12 cellular contexts compared by ENCODE assay signal in the genomic region with DNA sequence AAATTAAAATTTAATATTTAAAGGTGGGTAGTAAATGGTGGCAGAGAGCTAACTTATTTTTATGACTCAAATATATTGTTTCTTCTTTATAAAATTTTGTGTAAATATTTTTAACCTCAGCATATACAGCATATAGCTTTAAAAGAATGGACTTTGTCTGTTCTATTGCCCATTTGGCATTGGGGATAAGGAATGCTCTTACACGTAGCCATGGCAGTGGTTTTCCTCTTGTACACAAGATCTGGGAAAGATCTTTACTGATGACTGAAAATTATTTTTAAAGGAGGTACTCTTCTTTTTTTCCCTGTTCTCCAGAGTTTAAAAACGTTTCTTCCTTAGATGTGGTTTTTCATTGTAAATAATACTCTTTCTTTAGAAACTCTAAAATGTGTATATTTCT.
"Had no signal": no experiment of that assay in that cellular context is flagged by ENCODE, and none has a peak within 500 bp of the region (broad histone marks: within the 10 kb centered on the region; RNA-seq: fewer than 3 reads in every experiment).

No MANE protein-coding gene starts in this region.

- H3K4me3 Mint-ChIP-seq: activated naive CD8-positive, alpha-beta T cell treated with anti-CD3 and anti-CD28 coated beads, Interleukin-2, amount 50 U/mL, for 24 hours; nephron; stimulated activated memory B cell treated with anti-CD40 and anti-IgM and Interleukin-4, amounts not matched to agents 10 μg/mL and 1 μg/mL and 100 μg/mL, for 72 hours had no signal

- ATAC-seq: activated naive CD8-positive, alpha-beta T cell treated with anti-CD3 and anti-CD28 coated beads, Interleukin-2, amount 50 U/mL, for 24 hours; stimulated activated memory B cell treated with anti-CD40 and anti-IgM and Interleukin-4, amounts not matched to agents 10 μg/mL and 1 μg/mL and 100 μg/mL, for 72 hours; T-cell had no signal

- H3K27me3 ChIP-seq: esophagus squamous epithelium had no signal

- H3K36me3 ChIP-seq: esophagus squamous epithelium had no signal

- H3K27ac ChIP-seq: esophagus squamous epithelium had no signal

- H3K27me3 Mint-ChIP-seq: activated naive CD8-positive, alpha-beta T cell treated with anti-CD3 and anti-CD28 coated beads, Interleukin-2, amount 50 U/mL, for 24 hours; stimulated activated memory B cell treated with anti-CD40 and anti-IgM and Interleukin-4, amounts not matched to agents 10 μg/mL and 1 μg/mL and 100 μg/mL, for 72 hours; T-cell had no signal

- H3K36me3 Mint-ChIP-seq: T-cell had no signal

- DNase-seq: activated CD4-positive, alpha-beta T cell treated with anti-CD3 and anti-CD28 coated beads, Interleukin-2, amount 50 U/mL, for 4 hours; activated CD4-positive, CD25-positive, alpha-beta regulatory T cell treated with anti-CD3 and anti-CD28 coated beads, Interleukin-2, amount 50 U/mL, for 72 hours; activated naive CD4-positive, alpha-beta T cell treated with Interleukin-2 at 50 U/mL for 16 hours; activated naive CD8-positive, alpha-beta T cell treated with anti-CD3 and anti-CD28 coated beads, Interleukin-2, amount 50 U/mL, for 24 hours; activated T-cell treated with anti-CD3 and anti-CD28 coated beads for 4 hours; esophagus squamous epithelium; foreskin melanocyte; occipital lobe; stimulated activated CD4-positive, alpha-beta T cell treated with anti-CD3 and anti-CD28 coated beads, Interleukin-2, amount 100 ng/mL, for 48 hours; T-cell had no signal

- H3K4me3 ChIP-seq: esophagus squamous epithelium had no signal

- H3K9me3 Mint-ChIP-seq: activated naive CD8-positive, alpha-beta T cell treated with anti-CD3 and anti-CD28 coated beads, Interleukin-2, amount 50 U/mL, for 24 hours; nephron; stimulated activated memory B cell treated with anti-CD40 and anti-IgM and Interleukin-4, amounts not matched to agents 10 μg/mL and 1 μg/mL and 100 μg/mL, for 72 hours; T-cell had no signal

- H3K27ac Mint-ChIP-seq: activated naive CD8-positive, alpha-beta T cell treated with anti-CD3 and anti-CD28 coated beads, Interleukin-2, amount 50 U/mL, for 24 hours; nephron had no signal

- H3K9me3 ChIP-seq: esophagus squamous epithelium had no signal
